Comparison of ENCODE assay signal across 9 cellular contexts in the genomic region with DNA sequence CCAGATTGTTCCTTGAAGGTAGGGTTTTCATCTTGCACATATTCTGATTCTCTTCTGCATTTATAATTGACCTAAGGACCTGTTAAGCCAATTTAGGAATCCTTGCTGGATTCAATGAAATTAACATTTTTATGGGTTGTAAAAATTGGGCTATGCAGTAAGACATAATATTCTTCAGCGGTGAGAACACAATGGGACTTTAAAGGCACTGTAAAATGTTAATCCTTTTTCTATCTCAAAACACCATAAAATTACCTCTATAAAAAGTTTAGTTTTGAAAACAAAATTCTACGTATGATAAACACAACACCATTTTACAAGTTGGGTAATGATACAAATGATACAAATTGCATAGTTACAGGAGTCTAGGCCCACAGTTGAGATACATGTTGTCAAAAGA.
"Had no signal": no experiment of that assay in that cellular context is flagged by ENCODE, and none has a peak within 500 bp of the region (broad histone marks: within the 10 kb centered on the region; RNA-seq: fewer than 3 reads in every experiment).

No MANE protein-coding gene starts in this region.

- ATAC-seq: GM23338, HepG2 had no signal

- DNase-seq: H9, HCEC 1CT, HFFc6, KBM-7 had no signal

- H3K27ac ChIP-seq: HL-60 had no signal

- H3K4me3 ChIP-seq: GM23338 had no signal

- FAIRE-seq: H1, H54, HepG2 had no signal
